8 cellular contexts compared by ENCODE assay signal in genomic region chr4:99885063-99885664, GRCh38. TPM values are rescaled to one million over a fixed set of nuclear protein-coding genes. Genes with fewer than 3 reads are reported as not detected.
A peak's percentile ranks its signal among the peaks of the same experiment; 100 is the strongest.
DNase-seq lines count a peak whose midpoint lies in the region; ATAC-seq and TF ChIP-seq lines count a peak whose summit lies in the region.

No MANE protein-coding gene starts in this region.

- intact Hi-C loops in ovary (cut with DNase I) = loop anchor here in 2 of 4 donors (10.0 kb wide), 2 partner anchors 160 to 320 kb away; partner anchors contain the start of gene TRMT10A (in 1 of the 2)

- H3K4me1 ChIP-seq in GM23248 (ENCODE audit: insufficient read depth) (peaks cover 17% of the 10 kb centered on the region), OCI-LY3 (ENCODE audit: low read length) (no peaks in the 10 kb centered on the region), ovary (ENCODE audit: insufficient read depth) (no peaks in the 10 kb centered on the region)

- H3K27me3 ChIP-seq in GM23248 (replicated peaks; ENCODE audit: insufficient read depth) (no peaks in the 10 kb centered on the region), OCI-LY3 (ENCODE audit: low read depth, low read length) (no peaks in the 10 kb centered on the region), ovary (no peaks in the 10 kb centered on the region)

- H3K9ac ChIP-seq in GM23248 = no peak overlapping the region
- H3K9ac ChIP-seq in OCI-LY3 (ENCODE audit: low read length) = no peak overlapping the region

- H3K36me3 Mint-ChIP-seq in effector memory CD8-positive, alpha-beta T cell (ENCODE audit: insufficient read depth) = peaks cover 57% of the 10 kb centered on the region

- no peaks in the 10 kb centered on the region for H3K9me3 Mint-ChIP-seq in effector memory CD8-positive, alpha-beta T cell

- H3K79me2 ChIP-seq in GM23248 (ENCODE audit: insufficient read depth) (peaks cover 52% of the 10 kb centered on the region), OCI-LY3 (ENCODE audit: low read length) (0 out of 2 replicates have a peak, but pooled peaks cover 2% of the 10 kb centered on the region)

- H3F3A ChIP-seq in GM23248 (ENCODE audit: insufficient read depth) = no peaks in the 10 kb centered on the region; the same call in 1 of the 2 replicates

- H3K36me3 ChIP-seq in GM23248 (ENCODE audit: low read depth) = peaks cover 72% of the 10 kb centered on the region
- H3K36me3 ChIP-seq in OCI-LY3 (replicated peaks; ENCODE audit: low read depth, low read length) = peaks cover 6% of the 10 kb centered on the region
- no peaks in the 10 kb centered on the region for H3K36me3 ChIP-seq in ovary

- TF ChIP-seq POLR2A in ovary (IDR thresholded peaks at IDR 0.05) = no peak

- H3K27ac ChIP-seq in GM23248 = no peak overlapping the region
- H3K27ac ChIP-seq in OCI-LY3 (ENCODE audit: low read length) = no peak overlapping the region
- H3K27ac ChIP-seq in ovary = no peak overlapping the region

- H4K20me1 ChIP-seq in GM23248 (ENCODE audit: insufficient read depth) (no peaks in the 10 kb centered on the region), OCI-LY3 (ENCODE audit: insufficient read depth, low read length) (no peaks in the 10 kb centered on the region)

- H3K27me3 Mint-ChIP-seq in effector memory CD8-positive, alpha-beta T cell = no peaks in the 10 kb centered on the region

- in situ Hi-C loops in GM23248 (cut with MboI) = no loop called here

- H3K4me2 ChIP-seq in GM23248 (ENCODE audit: unreplicated experiment) (no peak overlapping the region), OCI-LY3 (ENCODE audit: low read length) (no peak overlapping the region)

- no peak overlapping the region for H3K4me3 Mint-ChIP-seq in effector memory CD8-positive, alpha-beta T cell

- TF ChIP-seq CTCF in OCI-LY3 (IDR thresholded peaks at IDR 0.05; ENCODE audit: low read depth, low read length) (peak; percentile 74), ovary (IDR thresholded peaks at IDR 0.05) (peak; percentile 53 to 60 (median 56))

- H2AFZ ChIP-seq in GM23248 (no peak overlapping the region), OCI-LY3 (ENCODE audit: low read depth, low read length) (no peak overlapping the region)

- ATAC-seq in effector memory CD8-positive, alpha-beta T cell (replicated peaks) = no peak
- no peak for ATAC-seq in GM19023 (IDR thresholded peaks at IDR 0.05; ENCODE audit: unreplicated experiment)

- TF ChIP-seq EP300 in ovary (IDR thresholded peaks at IDR 0.05) = no peak

- H3K27ac Mint-ChIP-seq in effector memory CD8-positive, alpha-beta T cell = no peak overlapping the region

- H3K4me1 Mint-ChIP-seq in effector memory CD8-positive, alpha-beta T cell (ENCODE audit: low read depth in 2 of 2) = peaks cover 2 to 5% of the 10 kb centered on the region in 2 donors

- peak; percentile 31 for DNase-seq in NCI-H2196 (lab: John Stamatoyannopoulos, UW; ENCODE audit: unreplicated experiment)
- DNase-seq in NCI-H2196 treated with DMSO at 0.1 percent for 48 hours (lab: John Stamatoyannopoulos, UW; ENCODE audit: unreplicated experiment) = no peak
- peak; percentile 61 for DNase-seq in GM23248
- DNase-seq in effector memory CD8-positive, alpha-beta T cell = peak; percentile 11 to 16 (median 16)
- no peak for DNase-seq in ovary
- no peak for DNase-seq in NCI-H146 (lab: John Stamatoyannopoulos, UW)

- no peaks in the 10 kb centered on the region for H3K9me3 ChIP-seq in GM23248 (ENCODE audit: low read depth)
- no peaks in the 10 kb centered on the region for H3K9me3 ChIP-seq in OCI-LY3 (ENCODE audit: insufficient read depth, low read length)
- H3K9me3 ChIP-seq in ovary = no peaks in the 10 kb centered on the region

- H3K4me3 ChIP-seq in GM23248 = no peak overlapping the region
- H3K4me3 ChIP-seq in OCI-LY3 (ENCODE audit: low read length) = no peak overlapping the region
- no peak overlapping the region for H3K4me3 ChIP-seq in ovary

- no peaks in the 10 kb centered on the region for H3K9me2 ChIP-seq in GM23248 (ENCODE audit: insufficient read depth)

- WGBS in GM23248 (ENCODE audit: low coverage in 1 of 2, low lambda C conversion rate in 2 of 2, missing lambda C conversion rate in 2 of 2), 2 experiments = 78 to 79% methylated on average over 2 of the region's 2 CpGs
- 53 to 60% (median 58%) methylated on average over 2 of the region's 2 CpGs for WGBS in ovary, 3 donors

RNA-seq across cellular contexts. Expression of gene LAMTOR3, which starts 9.1 kb away (rescaled TPM):
- total RNA-seq in GM23248 (2014; rRNA removed; shearing (Covaris generic)) = 47.0 and 68.1 TPM in 2 replicates
- polyA plus RNA-seq in GM23248 (2016; fragmentation: Nextera tagmentation; extraction: Ambion mirVana) (59.7 and 64.3 TPM in 2 replicates), ovary (10 to 100 TPM; 47.7 to 53.4 TPM)
- 10 to 100 TPM; 36.5 to 52.4 (median 43.7) TPM for total RNA-seq in ovary

Comparison
In these comparisons a context has a peak if more than half of its experiments do, and no peak if none do; other contexts are left out.
1. DNase-seq: peak in NCI-H2196 (single experiment), GM23248 (single experiment) and effector memory CD8-positive, alpha-beta T cell (3 of 3); none in NCI-H2196 treated with DMSO at 0.1 percent for 48 hours (single experiment), ovary (0 of 5) and NCI-H146 (single experiment).